ENCODE assay signal across 25 cellular contexts in the genomic region with DNA sequence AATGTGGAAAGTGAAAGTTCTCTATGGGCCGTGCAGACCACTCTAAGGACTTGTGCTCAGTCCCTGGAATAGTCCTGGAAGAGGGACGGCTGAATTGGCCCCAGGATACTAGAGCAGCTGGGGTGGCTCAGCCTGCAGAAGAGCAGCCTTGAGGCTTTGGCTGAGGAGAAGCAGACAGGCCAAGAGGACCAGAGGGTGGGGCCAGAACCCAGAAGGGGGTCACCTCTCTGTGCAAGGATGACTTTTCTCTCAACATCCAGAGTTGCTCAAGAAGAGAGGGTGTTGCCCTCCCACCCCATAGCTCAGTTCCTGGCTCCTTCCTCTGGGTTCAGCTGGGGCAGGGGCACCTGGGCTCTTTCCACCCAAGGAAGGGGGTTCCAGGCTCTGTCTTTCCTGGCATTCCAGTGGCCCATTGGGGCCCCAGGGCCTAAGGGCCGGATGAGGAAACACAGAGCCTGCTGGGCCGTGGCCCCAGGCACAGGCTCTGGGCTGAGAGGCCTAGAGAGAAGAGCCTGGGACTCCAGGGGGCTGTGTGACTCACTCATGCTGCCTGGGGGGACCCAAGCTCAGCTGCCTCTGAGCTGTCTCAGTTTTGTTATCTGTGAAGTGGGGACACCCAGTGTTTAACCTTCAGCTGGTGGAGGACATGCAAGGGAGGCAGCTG. TPM values are rescaled to one million over a fixed set of nuclear protein-coding genes. Genes with fewer than 3 reads are reported as not detected.
DNase-seq lines count a peak whose midpoint lies in the region; ATAC-seq, FAIRE-seq and TF ChIP-seq lines count a peak whose summit lies in the region.
"Had no signal": no experiment of that assay in that cellular context is flagged by ENCODE, and none has a peak within 500 bp of the region (broad histone marks: within the 10 kb centered on the region; RNA-seq: fewer than 3 reads in every experiment).

No MANE protein-coding gene starts in this region.

- no peak for TF ChIP-seq POLR2A in K562 (conservative IDR thresholded peaks at IDR 0.05)
- no peak for TF ChIP-seq POLR2A in sigmoid colon (IDR thresholded peaks at IDR 0.05)
- TF ChIP-seq POLR2A in GM12892 (IDR thresholded peaks at IDR 0.05; ENCODE audit: low read depth, low read length) = no peak

- no peaks in the 10 kb centered on the region for H3K79me2 ChIP-seq in K562 (ENCODE audit: control insufficient read depth, insufficient read depth, low read length)
- H3K79me2 ChIP-seq in hepatocyte = no peaks in the 10 kb centered on the region

- TF ChIP-seq EP300 in K562 (IDR thresholded peaks at IDR 0.05; ENCODE audit: low read length) (no peak), sigmoid colon (IDR thresholded peaks at IDR 0.05) (no peak)

- 14% methylated on average over 4 of the region's 4 CpGs for WGBS in K562 (ENCODE audit: insufficient coverage, low coverage, missing lambda C conversion rate)
- WGBS in sigmoid colon, 2 donors = 69 to 72% methylated on average over 4 of the region's 4 CpGs
- 66% methylated on average over 4 of the region's 4 CpGs for WGBS in hepatocyte (ENCODE audit: low lambda C conversion rate, missing lambda C conversion rate)

- H3K36me3 ChIP-seq in K562 (ENCODE audit: control insufficient read depth, insufficient read depth, low read length) = no peaks in the 10 kb centered on the region
- H3K36me3 ChIP-seq in sigmoid colon = no peaks in the 10 kb centered on the region
- no peaks in the 10 kb centered on the region for H3K36me3 ChIP-seq in hepatocyte (replicated peaks; ENCODE audit: insufficient read depth, low read depth)
- H3K36me3 ChIP-seq: stomach had no signal

- H4K20me1 ChIP-seq in K562 (replicated peaks; ENCODE audit: control insufficient read depth, insufficient read depth, low read length) = no peaks in the 10 kb centered on the region
- no peaks in the 10 kb centered on the region for H4K20me1 ChIP-seq in hepatocyte (ENCODE audit: insufficient read depth, poor library complexity, severe bottlenecking)

- H3K27ac ChIP-seq in K562 (ENCODE audit: extremely low read depth, low read depth, low read length) = no peak overlapping the region
- peak overlapping the region in 3 of 4 donors; percentile 27 to 65 (median 59) for H3K27ac ChIP-seq in sigmoid colon
- H3K27ac ChIP-seq in hepatocyte = no peak overlapping the region
- H3K27ac ChIP-seq: VCaP had no signal

- H3K4me2 ChIP-seq in K562 (ENCODE audit: insufficient read depth, low read length) (no peak overlapping the region), hepatocyte (no peak overlapping the region)
- H3K4me2 ChIP-seq: GM23338, SK-N-SH had no signal

- DNase-seq in ELF-1 (ENCODE audit: low read depth, low spot score) (peak; percentile 61), K562 (ENCODE audit: extremely low read depth in 1 of 4, low spot score in 3 of 4) (no peak), left cardiac atrium (no peak), sigmoid colon (peak; percentile 81), GM12892 (ENCODE audit: insufficient read length) (no peak), hepatocyte (ENCODE audit: low spot score) (no peak), NCI-H748 treated with DMSO at 0.1 percent for 48 hours (lab: John Stamatoyannopoulos, UW) (no peak)
- DNase-seq: activated CD4-positive, alpha-beta T cell treated with anti-CD3 and anti-CD28 coated beads, Interleukin-2, amount 10 ng/mL, durations not matched to agents 24 days and 14 days; DMS79 treated with DMSO at 0.1 percent for 48 hours; effector CD4-positive, alpha-beta T cell; erythroblast; left colon; NCI-H1417; NCI-H510A treated with DMSO at 0.1 percent for 48 hours; SK-N-SH; stomach; T-helper 2 cell had no signal

- H3K4me3 ChIP-seq in K562 (no peak overlapping the region), sigmoid colon (no peak overlapping the region), hepatocyte (no peak overlapping the region)
- H3K4me3 ChIP-seq: GM23338, stomach had no signal

- no peak for ATAC-seq in K562
- ATAC-seq in left cardiac atrium = peak; percentile 31 to 50
- no peak for ATAC-seq in HG03196 (IDR thresholded peaks at IDR 0.05; ENCODE audit: unreplicated experiment)
- ATAC-seq: activated naive CD4-positive, alpha-beta T cell treated with anti-CD3 and anti-CD28 coated beads, Interleukin-2, amount 50 U/mL, for 72 hours; GM23338; left colon had no signal

- no peak overlapping the region for H2AFZ ChIP-seq in K562 (ENCODE audit: low read depth, low read length)
- no peak overlapping the region for H2AFZ ChIP-seq in hepatocyte
- H2AFZ ChIP-seq: GM23338 had no signal

- no peak overlapping the region for H3K9ac ChIP-seq in K562 (ENCODE audit: insufficient read depth in 1 of 2, low read depth in 2 of 2, low read length in 2 of 2)
- H3K9ac ChIP-seq: SK-N-SH had no signal

- no TSS peak for BruUV-seq in K562 (replicated peaks; lab: Mats Ljungman, UMichigan)

- TF ChIP-seq RAD21 in K562 (CRISPR knock-in tag; conservative IDR thresholded peaks at IDR 0.05 in 1 of 2, IDR thresholded peaks at IDR 0.05 in 1 of 2) = no peak

- H3K9me3 ChIP-seq in K562 (replicated peaks; ENCODE audit: control insufficient read depth, insufficient read depth, low read depth, low read length) = no peaks in the 10 kb centered on the region
- H3K9me3 ChIP-seq in sigmoid colon = peaks cover 0 to 2% (median under 1%) of the 10 kb centered on the region in 4 donors
- no peaks in the 10 kb centered on the region for H3K9me3 ChIP-seq in hepatocyte (ENCODE audit: low read depth)
- H3K9me3 ChIP-seq: SK-N-SH had no signal

- no peaks in the 10 kb centered on the region for H3K9me2 ChIP-seq in hepatocyte (replicated peaks; ENCODE audit: insufficient read depth)
- H3K9me2 ChIP-seq: SK-N-SH had no signal

- TF ChIP-seq CTCF in K562 (IDR thresholded peaks at IDR 0.05 in 2 of 3, conservative IDR thresholded peaks at IDR 0.05 in 1 of 3; ENCODE audit: insufficient read depth in 2 of 3, low read depth in 1 of 3, low read length in 3 of 3) = no peak
- TF ChIP-seq CTCF in sigmoid colon (IDR thresholded peaks at IDR 0.05) = no peak
- TF ChIP-seq CTCF in hepatocyte (IDR thresholded peaks at IDR 0.05; ENCODE audit: poor library complexity) = no peak

- intact Hi-C loops in K562 (cut with micrococcal nuclease) (no loop called here), left cardiac atrium (cut with DNase I) (no loop called here), sigmoid colon (cut with DNase I) (no loop called here)

- no peaks in the 10 kb centered on the region; a peak in 2 of 5 replicates for H3K4me1 ChIP-seq in K562 (replicated peaks in 1 of 2; ENCODE audit: control insufficient read depth in 2 of 2, insufficient read depth in 2 of 2, low read length in 2 of 2)
- no peaks in the 10 kb centered on the region for H3K4me1 ChIP-seq in sigmoid colon
- no peaks in the 10 kb centered on the region for H3K4me1 ChIP-seq in hepatocyte (ENCODE audit: insufficient read depth)

- CTCF ChIA-PET in K562 (lab: Yijun Ruan, JAX; ENCODE audit: low intra/inter-chr PET ratio) = no interaction called here

- FAIRE-seq in K562 (lab: Jason Lieb, UNC) (no peak), GM12892 (lab: Jason Lieb, UNC) (no peak)
- FAIRE-seq: A204.1, GM12891, RCC 7860 had no signal

- H3K9me1 ChIP-seq in K562 (ENCODE audit: control insufficient read depth, insufficient read depth, low read length) = no peaks in the 10 kb centered on the region

- peaks cover 14 to 55% of the 10 kb centered on the region in 2 experiments for H3K27me3 ChIP-seq in K562 (ENCODE audit: control insufficient read depth in 2 of 2, insufficient read depth in 2 of 2, low read length in 2 of 2)
- no peaks in the 10 kb centered on the region for H3K27me3 ChIP-seq in sigmoid colon
- H3K27me3 ChIP-seq in hepatocyte = no peaks in the 10 kb centered on the region

- POLR2A ChIA-PET in K562 (lab: Yijun Ruan, JAX) = interaction anchor here (0.5 to 1.1 kb wide), 4 partner anchors 10 to 488 kb away, joined by 3 to 4 read pairs (median 3); no protein-coding TSS in a partner anchor

- in situ Hi-C loops in K562 (cut with MboI) = no loop called here

RNA-seq across cellular contexts. Expression of a gene that starts 8.5 kb away (rescaled TPM):
- total RNA-seq in K562 (2011; cell fraction: chromatin; rRNA removed; ENCODE audit: low replicate concordance) = 0.32 and 0.72 TPM in 2 replicates
- 0.53 and 1.5 TPM in 2 replicates for total RNA-seq in K562 (2011; cell fraction: nucleolus; rRNA removed)
- 0.15 and 0.23 TPM in 2 replicates for total RNA-seq in K562 (2011; cell fraction: nucleoplasm; rRNA removed)
- not detected in 2 replicates for total RNA-seq in K562 (2014; rRNA removed)
- total RNA-seq in K562 (2014; rRNA removed; fragmentation: Illumina TruSeq; extraction: Trizol) = not detected in 2 replicates
- not detected in 2 replicates for total RNA-seq in K562 (2015; rRNA removed; fragmentation: Illumina TruSeq; extraction: Trizol)
- total RNA-seq in K562 (2021) = 0.04 and 0.13 TPM in 2 replicates
- 0.10 and 0.14 TPM in 2 replicates for polyA plus RNA-seq in K562 (2011; rRNA removed)
- 0.18 and 0.64 TPM in 2 replicates for polyA plus RNA-seq in K562 (2011; cell fraction: cytosol; rRNA removed)
- 0.11 and 0.82 TPM in 2 replicates for polyA plus RNA-seq in K562 (2011; cell fraction: nucleus; rRNA removed)
- polyA plus RNA-seq in K562 (2012) = 0.04 and 0.08 TPM in 2 replicates
- not detected in 2 replicates for polyA plus RNA-seq in K562 (2014; fragmentation: Illumina TruSeq; extraction: Trizol)
- not detected for polyA plus RNA-seq in K562 (2014; fragmentation: Nextera tagmentation; extraction: Ambion mirVana)
- 0.03 TPM in 1 of 2 replicates, not detected in the other for polyA plus RNA-seq in K562 (2014; rRNA removed)
- polyA minus RNA-seq in K562 (2011; rRNA and poly(A)+ RNA removed) = 0.21 TPM in 1 of 2 replicates, not detected in the other
- 0.19 TPM in 1 of 2 replicates, not detected in the other for polyA minus RNA-seq in K562 (2011; cell fraction: cytosol; rRNA and poly(A)+ RNA removed)
- polyA minus RNA-seq in K562 (2011; cell fraction: nucleus; rRNA and poly(A)+ RNA removed) = 0.11 and 0.13 TPM in 2 replicates
- 100 to 1,000 TPM; 178 to 256 TPM for total RNA-seq in left cardiac atrium
- 100 to 1,000 TPM in 1 of 4 donors, 10 to 100 TPM in 3; 18.7 to 134 (median 56.5) TPM for total RNA-seq in sigmoid colon
- polyA plus RNA-seq in sigmoid colon = 10 to 100 TPM in 1 of 3 donors, 1 to 10 TPM in 2; 1.2 to 14.8 (median 4.2) TPM
- polyA plus RNA-seq in GM12892 (2012; ENCODE audit: missing spikeins) = 0.36 TPM
- 73.8 and 75.8 TPM in 2 replicates for total RNA-seq in hepatocyte
- 76.2 and 85.6 TPM in 2 replicates for polyA plus RNA-seq in hepatocyte
- total RNA-seq: activated CD4-positive, alpha-beta T cell treated with anti-CD3 and anti-CD28 coated beads, Interleukin-2, amount 10 ng/mL, durations not matched to agents 24 days and 14 days; activated naive CD4-positive, alpha-beta T cell treated with anti-CD3 and anti-CD28 coated beads, Interleukin-2, amount 50 U/mL, for 72 hours; MCF 10A had no signal

Comparison
In these comparisons a context has a peak if more than half of its experiments do, and no peak if none do; other contexts are left out.
1. DNase-seq: peak in ELF-1 (single experiment) and sigmoid colon (single experiment); none in K562 (0 of 4), left cardiac atrium (single experiment), GM12892 (single experiment), hepatocyte (single experiment) and NCI-H748 treated with DMSO at 0.1 percent for 48 hours (single experiment).
2. ATAC-seq: peak in left cardiac atrium (2 of 2); none in K562 (single experiment) and HG03196 (single experiment).
3. H3K27ac ChIP-seq: peak in sigmoid colon (3 of 4); none in K562 (single experiment) and hepatocyte (single experiment).
4. RNA of a gene that starts 8.5 kb away (total RNA-seq): 178 to 256 TPM in left cardiac atrium, 18.7 to 134 TPM in sigmoid colon and 73.8 to 75.8 TPM in hepatocyte; 0.04 to 1.5 TPM in K562; every median in the first group is over 4 times any median in the second.